8 cellular contexts compared by ENCODE assay signal in the genomic region with DNA sequence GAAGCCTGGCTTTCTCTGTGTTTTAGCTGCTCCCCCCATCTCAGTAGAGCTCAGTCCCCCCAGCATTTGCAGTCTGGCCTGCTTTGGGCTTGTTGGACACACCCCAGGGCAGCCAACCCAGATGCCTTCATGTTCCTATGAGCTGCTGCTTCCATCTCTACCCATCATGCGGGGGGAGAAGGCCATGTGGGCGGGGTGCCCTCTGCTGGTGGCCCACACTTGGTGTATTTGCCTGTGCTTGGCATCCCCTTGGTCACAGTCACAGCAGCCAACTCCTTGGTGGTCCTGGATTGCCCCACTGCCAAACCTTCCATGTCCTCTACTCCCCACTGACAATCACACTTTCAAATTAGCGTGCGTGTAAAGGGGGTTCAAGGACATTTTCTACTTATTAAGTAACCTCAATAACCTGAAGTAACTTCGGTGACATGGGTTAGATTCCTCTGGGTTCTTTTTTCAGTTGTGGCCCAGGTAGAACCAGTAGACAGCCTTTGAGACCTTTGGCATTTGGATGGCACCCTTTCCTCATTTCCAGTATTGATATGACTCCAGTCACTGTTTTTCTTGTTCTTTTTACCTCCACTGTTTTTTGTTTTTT. TPM values are rescaled to one million over a fixed set of nuclear protein-coding genes. Genes with fewer than 3 reads are reported as not detected.
A peak's percentile ranks its signal among the peaks of the same experiment; 100 is the strongest.
DNase-seq lines count a peak whose midpoint lies in the region; ATAC-seq and TF ChIP-seq lines count a peak whose summit lies in the region.

No MANE protein-coding gene starts in this region.

- no peaks in the 10 kb centered on the region for H3K9me2 ChIP-seq in SU-DHL-6 (replicated peaks; ENCODE audit: insufficient read depth, low read length)

- H3K4me2 ChIP-seq in SU-DHL-6 (ENCODE audit: low read depth, low read length, poor library complexity, severe bottlenecking): no peak overlapping the region
- no peak overlapping the region for H3K4me2 ChIP-seq in smooth muscle cell

- CTCF ChIA-PET in CD8-positive, alpha-beta T cell (lab: Charles Lee): interaction anchor here (0.6 to 2.9 kb wide), 31 partner anchors 9 to 1118 kb away, joined by 3 to 32 read pairs (median 4); a partner anchor contains a TSS

- 57% methylated on average over 5 of the region's 5 CpGs for WGBS in smooth muscle cell (ENCODE audit: low lambda C conversion rate)

- no peaks in the 10 kb centered on the region for H3K27me3 ChIP-seq in CD8-positive, alpha-beta T cell (ENCODE audit: insufficient read depth, low read length)
- H3K27me3 ChIP-seq in SU-DHL-6 (ENCODE audit: low read length): no peaks in the 10 kb centered on the region
- no peaks in the 10 kb centered on the region for H3K27me3 ChIP-seq in smooth muscle cell (ENCODE audit: low read depth)

- intact Hi-C loops in CD8-positive, alpha-beta T cell (cut with DNase I, micrococcal nuclease): loop anchor here (1.0 to 10.0 kb wide), 9 partner anchors 43 to 1029 kb away; a partner anchor contains a TSS
- intact Hi-C loops in left cardiac atrium (cut with DNase I): no loop called here

- H3K4me1 Mint-ChIP-seq in CD8-positive, alpha-beta T cell (ENCODE audit: low read depth): peaks cover 11% of the 10 kb centered on the region

- POLR2A ChIA-PET in CD8-positive, alpha-beta T cell (lab: Charles Lee): interaction anchor here (1.0 kb wide), 2 partner anchors 42 to 75 kb away, joined by 4 to 5 read pairs; a partner anchor contains a TSS

- H3K36me3 Mint-ChIP-seq in CD8-positive, alpha-beta T cell: no peaks in the 10 kb centered on the region

- peak; percentile 98 for ATAC-seq in CD8-positive, alpha-beta T cell
- ATAC-seq in GM19452 (IDR thresholded peaks at IDR 0.05; ENCODE audit: unreplicated experiment) (peak; percentile 66), left cardiac atrium (peak; percentile 53 to 84)

- H3K9ac ChIP-seq in SU-DHL-6 (ENCODE audit: low read length): no peak overlapping the region
- H3K9ac ChIP-seq in smooth muscle cell (ENCODE audit: low read depth): no peak overlapping the region

- no peak overlapping the region for H3K4me3 Mint-ChIP-seq in CD8-positive, alpha-beta T cell

- peak; percentile 69 to 91 (median 82) for DNase-seq in CD8-positive, alpha-beta T cell
- DNase-seq in Jurkat, Clone E6-1 (ENCODE audit: low read depth, low spot score): peak; percentile 53
- DNase-seq in activated naive CD4-positive, alpha-beta T cell treated with anti-CD3 and anti-CD28 coated beads, Interleukin-2, amount 50 U/mL, for 16 hours: peak; percentile 83
- peak; percentile 69 for DNase-seq in left cardiac atrium
- no peak for DNase-seq in smooth muscle cell (lab: John Stamatoyannopoulos, UW; ENCODE audit: unreplicated experiment)
- no peak for DNase-seq in GOT3 (lab: John Stamatoyannopoulos, UW)

- peak overlapping the region; percentile 38 for H3K27ac Mint-ChIP-seq in CD8-positive, alpha-beta T cell

- no peaks in the 10 kb centered on the region for H3K4me1 ChIP-seq in CD8-positive, alpha-beta T cell (ENCODE audit: insufficient read depth, low read length)
- no peaks in the 10 kb centered on the region for H3K4me1 ChIP-seq in smooth muscle cell (ENCODE audit: low read depth)

- H3K9me3 Mint-ChIP-seq in CD8-positive, alpha-beta T cell: no peaks in the 10 kb centered on the region

- no peak overlapping the region for H3K4me3 ChIP-seq in CD8-positive, alpha-beta T cell (ENCODE audit: low read depth, low read length)
- no peak overlapping the region for H3K4me3 ChIP-seq in Jurkat, Clone E6-1 (ENCODE audit: low read length)
- H3K4me3 ChIP-seq in SU-DHL-6 (ENCODE audit: insufficient read depth, low read length, poor library complexity, severe bottlenecking) (no peak overlapping the region), smooth muscle cell (no peak overlapping the region)

- no peaks in the 10 kb centered on the region for H3K27me3 Mint-ChIP-seq in CD8-positive, alpha-beta T cell (ENCODE audit: low read depth)

- no peak overlapping the region for H2AFZ ChIP-seq in SU-DHL-6 (ENCODE audit: low read depth, low read length, severe bottlenecking)
- H2AFZ ChIP-seq in smooth muscle cell (ENCODE audit: low read depth): no peak overlapping the region

- peaks cover 7% of the 10 kb centered on the region; the same call in 1 of the 2 replicates for H4K20me1 ChIP-seq in SU-DHL-6 (ENCODE audit: low read depth, low read length)
- peaks cover 19% of the 10 kb centered on the region for H4K20me1 ChIP-seq in smooth muscle cell (ENCODE audit: low read depth)

- H3K79me2 ChIP-seq in SU-DHL-6 (ENCODE audit: insufficient read depth, low read length) (no peaks in the 10 kb centered on the region), smooth muscle cell (ENCODE audit: low read depth) (no peaks in the 10 kb centered on the region)

- peak; percentile 65 for TF ChIP-seq CTCF in CD8-positive, alpha-beta T cell (IDR thresholded peaks at IDR 0.05)
- TF ChIP-seq CTCF in SU-DHL-6 (IDR thresholded peaks at IDR 0.05; ENCODE audit: insufficient read depth, low read length, poor library complexity, severe bottlenecking): peak; percentile 69
- peak; percentile 56 for TF ChIP-seq CTCF in smooth muscle cell (IDR thresholded peaks at IDR 0.05; ENCODE audit: borderline replicate concordance, insufficient read depth, poor library complexity, severe bottlenecking)

- H3K9me3 ChIP-seq in CD8-positive, alpha-beta T cell (ENCODE audit: low read length): no peaks in the 10 kb centered on the region
- no peaks in the 10 kb centered on the region for H3K9me3 ChIP-seq in SU-DHL-6 (ENCODE audit: insufficient read depth, low read length)
- no peaks in the 10 kb centered on the region for H3K9me3 ChIP-seq in smooth muscle cell (replicated peaks; ENCODE audit: low read depth)

- no peaks in the 10 kb centered on the region for H3K36me3 ChIP-seq in CD8-positive, alpha-beta T cell (ENCODE audit: insufficient read depth, low read length)
- H3K36me3 ChIP-seq in SU-DHL-6 (ENCODE audit: low read length): no peaks in the 10 kb centered on the region
- no peaks in the 10 kb centered on the region for H3K36me3 ChIP-seq in smooth muscle cell (ENCODE audit: low read depth)

- H3F3A ChIP-seq in SU-DHL-6 (ENCODE audit: insufficient read depth): no peaks in the 10 kb centered on the region
- no peaks in the 10 kb centered on the region for H3F3A ChIP-seq in smooth muscle cell (ENCODE audit: low read depth)

- no peak overlapping the region for H3K27ac ChIP-seq in CD8-positive, alpha-beta T cell (ENCODE audit: low read depth, low read length)
- H3K27ac ChIP-seq in SU-DHL-6 (ENCODE audit: low read depth, low read length) (no peak overlapping the region), smooth muscle cell (ENCODE audit: low read depth) (no peak overlapping the region)

RNA-seq across cellular contexts. Expression of a gene that starts 42.8 kb away (rescaled TPM):
- total RNA-seq in CD8-positive, alpha-beta T cell: 1 to 10 TPM; 6.0 to 8.1 TPM
- 4.1 TPM for polyA plus RNA-seq in Jurkat, Clone E6-1 (2012; ENCODE audit: insufficient read depth, insufficient read length)
- total RNA-seq in left cardiac atrium (1 to 10 TPM; 4.6 to 5.1 TPM), smooth muscle cell (10.7 and 13.5 TPM in 2 replicates)
- polyA plus RNA-seq in smooth muscle cell: 2.1 and 3.6 TPM in 2 replicates

Comparison
In these comparisons a context has a peak if more than half of its experiments do, and no peak if none do; other contexts are left out.
1. DNase-seq: peak in CD8-positive, alpha-beta T cell (7 of 7), Jurkat, Clone E6-1 (single experiment), activated naive CD4-positive, alpha-beta T cell treated with anti-CD3 and anti-CD28 coated beads, Interleukin-2, amount 50 U/mL, for 16 hours (single experiment) and left cardiac atrium (single experiment); none in smooth muscle cell (single experiment) and GOT3 (single experiment).
2. intact Hi-C loops: an anchor here in CD8-positive, alpha-beta T cell (1.0 to 10.0 kb wide); none called in left cardiac atrium.
3. Peak in every context shown above with its lines, with median percentiles within 50 percentile points of each other: ATAC-seq and CTCF ChIP-seq.